Comparison of ENCODE assay signal across 26 cellular contexts in the genomic region with DNA sequence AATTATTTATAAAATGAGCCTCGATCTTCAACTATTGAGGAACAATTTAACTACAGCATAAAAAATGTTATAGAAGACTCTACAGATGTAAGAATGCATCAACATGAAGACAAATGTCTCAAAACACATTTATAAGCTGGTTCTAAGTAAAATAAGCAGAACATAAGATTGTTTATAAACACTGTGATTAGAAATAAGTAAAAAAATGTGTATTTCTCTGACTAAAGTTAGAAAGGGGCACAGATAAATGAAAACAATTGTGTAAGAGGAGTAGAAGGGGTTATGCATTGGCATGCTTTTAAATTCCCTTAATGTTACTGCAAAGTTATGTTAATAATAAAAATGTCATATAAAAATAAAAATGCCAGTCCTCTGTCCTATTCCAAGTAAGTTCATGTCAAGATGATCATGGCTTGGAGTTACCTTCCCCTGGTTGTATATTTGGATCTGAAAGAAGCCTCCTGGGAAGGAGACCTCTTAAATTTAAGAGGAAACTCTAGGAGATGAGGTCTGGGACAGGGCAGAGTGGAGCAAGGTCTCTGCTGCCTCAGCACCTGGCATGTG.
"Had no signal": no experiment of that assay in that cellular context is flagged by ENCODE, and none has a peak within 500 bp of the region (broad histone marks: within the 10 kb centered on the region; RNA-seq: fewer than 3 reads in every experiment).

No MANE protein-coding gene starts in this region.

- H3K4me1 ChIP-seq: colonic mucosa, left lung, upper lobe of right lung had no signal

- H3K4me3 Mint-ChIP-seq: central memory CD8-positive, alpha-beta T cell; dendritic cell treated with granulocyte-macrophage colony-stimulating factor and Interleukin-4, amounts not matched to agents 40 ng/mL and 50 ng/mL, for 4 days; endodermal cell; naive thymus-derived CD4-positive, alpha-beta T cell; nephron progenitor cell; stimulated activated memory B cell treated with anti-CD40 and anti-IgM and Interleukin-4, amounts not matched to agents 10 μg/mL and 1 μg/mL and 100 μg/mL, for 72 hours had no signal

- H3K36me3 ChIP-seq: colonic mucosa, esophagus muscularis mucosa, gastroesophageal sphincter, heart left ventricle, left lung, ovary, thoracic aorta, tibial nerve, upper lobe of right lung had no signal

- H3K27ac ChIP-seq: colonic mucosa, esophagus muscularis mucosa, left lung, ovary, thoracic aorta, tibial nerve, upper lobe of right lung had no signal

- DNase-seq: colonic mucosa; effector CD8-positive, alpha-beta T cell; foreskin fibroblast; heart left ventricle; hippocampal formation; left cardiac atrium; left lung; mesendoderm; midbrain; naive thymus-derived CD4-positive, alpha-beta T cell; nephron progenitor cell; occipital lobe; ovary; stimulated activated CD4-positive, alpha-beta T cell treated with anti-CD3 and anti-CD28 coated beads, Interleukin-4, amount 100 ng/mL, for 4 hours; stimulated activated naive CD8-positive, alpha-beta T cell treated with anti-CD3 and anti-CD28 coated beads, Interleukin-15, Interleukin-2, amounts not matched to agents 100 U/mL and 50 U/mL, for 24 hours; upper lobe of right lung had no signal

- H3K27ac Mint-ChIP-seq: dendritic cell treated with granulocyte-macrophage colony-stimulating factor and Interleukin-4, amounts not matched to agents 40 ng/mL and 50 ng/mL, for 4 days; endodermal cell; naive thymus-derived CD4-positive, alpha-beta T cell; nephron progenitor cell; stimulated activated memory B cell treated with anti-CD40 and anti-IgM and Interleukin-4, amounts not matched to agents 10 μg/mL and 1 μg/mL and 100 μg/mL, for 72 hours had no signal

- H3K4me1 Mint-ChIP-seq: central memory CD8-positive, alpha-beta T cell; naive thymus-derived CD4-positive, alpha-beta T cell; stimulated activated memory B cell treated with anti-CD40 and anti-IgM and Interleukin-4, amounts not matched to agents 10 μg/mL and 1 μg/mL and 100 μg/mL, for 72 hours had no signal

- H3K36me3 Mint-ChIP-seq: naive thymus-derived CD4-positive, alpha-beta T cell; stimulated activated memory B cell treated with anti-CD40 and anti-IgM and Interleukin-4, amounts not matched to agents 10 μg/mL and 1 μg/mL and 100 μg/mL, for 72 hours had no signal

- H3K9me3 Mint-ChIP-seq: central memory CD8-positive, alpha-beta T cell; dendritic cell treated with granulocyte-macrophage colony-stimulating factor and Interleukin-4, amounts not matched to agents 40 ng/mL and 50 ng/mL, for 4 days; endodermal cell had no signal

- H3K27me3 ChIP-seq: colonic mucosa, esophagus muscularis mucosa, gastroesophageal sphincter, heart left ventricle, left lung, ovary, tibial nerve, upper lobe of right lung had no signal

- FAIRE-seq: endothelial cell of umbilical vein, islet of Langerhans had no signal

- H3K9me3 ChIP-seq: colonic mucosa, esophagus muscularis mucosa, gastroesophageal sphincter, heart left ventricle, left lung, ovary, thoracic aorta, tibial nerve, upper lobe of right lung had no signal

- H3K4me3 ChIP-seq: colonic mucosa, esophagus muscularis mucosa, gastroesophageal sphincter, heart left ventricle, left lung, ovary, thoracic aorta, tibial nerve, upper lobe of right lung had no signal
